15 cellular contexts compared by ENCODE assay signal in genomic region chr19:10500247-10500592, GRCh38. TPM values are rescaled to one million over a fixed set of nuclear protein-coding genes. Genes with fewer than 3 reads are reported as not detected.
DNase-seq lines count a peak whose midpoint lies in the region; ATAC-seq and TF ChIP-seq lines count a peak whose summit lies in the region.
"Had no signal": no experiment of that assay in that cellular context is flagged by ENCODE, and none has a peak within 500 bp of the region (broad histone marks: within the 10 kb centered on the region; RNA-seq: fewer than 3 reads in every experiment).

No MANE protein-coding gene starts in this region.

- H3K4me1 Mint-ChIP-seq in activated CD4-positive, alpha-beta T cell treated with anti-CD3 and anti-CD28 coated beads, Interleukin-2, amount 10 ng/mL, durations not matched to agents 24 days and 14 days = peaks cover 35% of the 10 kb centered on the region
- peaks cover 28% of the 10 kb centered on the region for H3K4me1 Mint-ChIP-seq in chondrocyte (ENCODE audit: low read depth)

- intact Hi-C loops in activated CD4-positive, alpha-beta T cell treated with anti-CD3 and anti-CD28 coated beads, Interleukin-2, amount 10 ng/mL, durations not matched to agents 24 days and 14 days (cut with micrococcal nuclease) = no loop called here
- intact Hi-C loops in left cardiac atrium (cut with DNase I) = loop anchor here in 1 of 2 donors (10.0 kb wide), 1 partner anchor 65 kb away; the partner anchor contains the start of genes CDKN2D and KRI1

- no peak overlapping the region for H2BK12ac ChIP-seq in trophoblast cell (ENCODE audit: low read length)

- H3K14ac ChIP-seq in trophoblast cell (ENCODE audit: low read length) = no peak overlapping the region

- peak overlapping the region; percentile 81 for H3K27ac Mint-ChIP-seq in activated CD4-positive, alpha-beta T cell treated with anti-CD3 and anti-CD28 coated beads, Interleukin-2, amount 10 ng/mL, durations not matched to agents 24 days and 14 days
- peak overlapping the region; percentile 8 for H3K27ac Mint-ChIP-seq in chondrocyte (ENCODE audit: unreplicated experiment)

- H2BK5ac ChIP-seq in trophoblast cell (ENCODE audit: low read depth, low read length, poor library complexity) = no peak overlapping the region

- no peak overlapping the region for H4K91ac ChIP-seq in trophoblast cell (ENCODE audit: low read depth, low read length)

- no peak overlapping the region for H2BK120ac ChIP-seq in trophoblast cell (ENCODE audit: insufficient read depth, low read length, poor library complexity)

- TF ChIP-seq POLR2A in NB4 (IDR thresholded peaks at IDR 0.05; ENCODE audit: extremely low read depth, insufficient read length) = no peak

- H3K27me3 ChIP-seq in trophoblast cell (ENCODE audit: insufficient read depth, low read length) = no peaks in the 10 kb centered on the region
- H3K27me3 ChIP-seq: body of pancreas, Peyer's patch had no signal

- H3K79me2 ChIP-seq in trophoblast cell (ENCODE audit: control insufficient read depth, insufficient read depth, low read length, poor library complexity) = peaks cover 17% of the 10 kb centered on the region

- H2AFZ ChIP-seq in trophoblast cell (ENCODE audit: insufficient read depth, low read length, poor library complexity) = no peak overlapping the region

- no peak overlapping the region for H3K4me2 ChIP-seq in trophoblast cell (ENCODE audit: low read length)

- no peak overlapping the region for H4K8ac ChIP-seq in trophoblast cell (ENCODE audit: low read depth, low read length)

- no peak for ATAC-seq in left cardiac atrium
- no peak for ATAC-seq in HG02623 (IDR thresholded peaks at IDR 0.05; ENCODE audit: unreplicated experiment)
- ATAC-seq: body of pancreas had no signal

- H3K79me1 ChIP-seq in trophoblast cell (ENCODE audit: low read length) = peaks cover 17% of the 10 kb centered on the region

- H3K4me3 Mint-ChIP-seq in activated CD4-positive, alpha-beta T cell treated with anti-CD3 and anti-CD28 coated beads, Interleukin-2, amount 10 ng/mL, durations not matched to agents 24 days and 14 days = peak overlapping the region; percentile 82
- H3K4me3 Mint-ChIP-seq in chondrocyte (ENCODE audit: unreplicated experiment) = no peak overlapping the region

- H3K27ac ChIP-seq in trophoblast cell (ENCODE audit: low read depth, low read length) = no peak overlapping the region

- no peak overlapping the region for H3K9ac ChIP-seq in trophoblast cell (ENCODE audit: low read length)

- peak overlapping the region; percentile 55 for H4K12ac ChIP-seq in trophoblast cell (ENCODE audit: low read depth, low read length)

- peak overlapping the region; percentile 29 for H3K18ac ChIP-seq in trophoblast cell (ENCODE audit: low read length)

- TF ChIP-seq CTCF in NB4 (IDR thresholded peaks at IDR 0.05; ENCODE audit: low read depth, low read length) = no peak
- no peak for TF ChIP-seq CTCF in chondrocyte (IDR thresholded peaks at IDR 0.05)

- peaks cover 8 to 10% of the 10 kb centered on the region in 2 experiments for H3K4me1 ChIP-seq in trophoblast cell (ENCODE audit: control insufficient read depth in 1 of 2, insufficient read depth in 2 of 2, low read length in 2 of 2)

- H2AK5ac ChIP-seq in trophoblast cell (ENCODE audit: low read length) = no peak overlapping the region

- H3K36me3 ChIP-seq in trophoblast cell (ENCODE audit: control insufficient read depth in 1 of 2, insufficient read depth in 2 of 2, low read length in 2 of 2) = peaks cover 21 to 26% of the 10 kb centered on the region in 2 experiments

- H3K36me3 Mint-ChIP-seq in activated CD4-positive, alpha-beta T cell treated with anti-CD3 and anti-CD28 coated beads, Interleukin-2, amount 10 ng/mL, durations not matched to agents 24 days and 14 days (ENCODE audit: low read depth) = peaks cover 35% of the 10 kb centered on the region
- peaks cover 12% of the 10 kb centered on the region for H3K36me3 Mint-ChIP-seq in chondrocyte (ENCODE audit: low read depth)

- H3K9me3 Mint-ChIP-seq in activated CD4-positive, alpha-beta T cell treated with anti-CD3 and anti-CD28 coated beads, Interleukin-2, amount 10 ng/mL, durations not matched to agents 24 days and 14 days = no peaks in the 10 kb centered on the region
- H3K9me3 Mint-ChIP-seq in chondrocyte (ENCODE audit: low read depth) = no peaks in the 10 kb centered on the region

- H3K27me3 Mint-ChIP-seq in activated CD4-positive, alpha-beta T cell treated with anti-CD3 and anti-CD28 coated beads, Interleukin-2, amount 10 ng/mL, durations not matched to agents 24 days and 14 days = no peaks in the 10 kb centered on the region
- H3K27me3 Mint-ChIP-seq in chondrocyte (ENCODE audit: low read depth) = no peaks in the 10 kb centered on the region

- H3K4ac ChIP-seq in trophoblast cell (ENCODE audit: low read depth, low read length) = peak overlapping the region; percentile 70

- H3K4me3 ChIP-seq in NB4 (ENCODE audit: low read depth, low read length) (peak overlapping the region; percentile 0), trophoblast cell (ENCODE audit: low read depth, low read length) (no peak overlapping the region)
- H3K4me3 ChIP-seq: body of pancreas, Peyer's patch had no signal

- no peak overlapping the region for H3K23ac ChIP-seq in trophoblast cell (ENCODE audit: low read length)

- no peak for DNase-seq in activated CD4-positive, alpha-beta T cell treated with anti-CD3 and anti-CD28 coated beads, Interleukin-2, amount 10 ng/mL, durations not matched to agents 24 days and 14 days
- no peak for DNase-seq in activated CD4-positive, alpha-beta T cell treated with anti-CD3 and anti-CD28 coated beads for 4 hours
- DNase-seq in NB4 (ENCODE audit: low read depth) (no peak), chondrocyte (ENCODE audit: low spot score) (no peak), trophoblast cell (no peak), left cardiac atrium (no peak), C1 segment of cervical spinal cord (lab: John Stamatoyannopoulos, UW) (no peak)
- DNase-seq: body of pancreas, DMS53, GOT3, head of caudate nucleus, NCI-H226, occipital lobe, Peyer's patch had no signal

- H3K9me3 ChIP-seq in trophoblast cell (ENCODE audit: insufficient read depth, low read depth, low read length) = peaks cover 3% of the 10 kb centered on the region
- H3K9me3 ChIP-seq: body of pancreas, Peyer's patch had no signal

- WGBS in trophoblast cell (ENCODE audit: extremely low coverage, insufficient coverage, insufficient read length) = no CpG with 5 or more reads among the region's 2 CpGs

RNA-seq across cellular contexts. Expression of gene KEAP1, which starts 2.9 kb away (rescaled TPM):
- total RNA-seq in activated CD4-positive, alpha-beta T cell treated with anti-CD3 and anti-CD28 coated beads, Interleukin-2, amount 10 ng/mL, durations not matched to agents 24 days and 14 days = 81.0 and 82.1 TPM in 2 replicates
- total RNA-seq in chondrocyte = 69.3 to 79.9 TPM (median 70.9 TPM) in 3 replicates
- polyA plus RNA-seq in trophoblast cell (2013) = 29.2 and 29.6 TPM in 2 replicates
- 10 to 100 TPM; 53.5 to 55.1 TPM for total RNA-seq in left cardiac atrium

RNA-seq across cellular contexts. Expression of gene S1PR5, which starts 17.0 kb away (rescaled TPM):
- not detected in 2 replicates for total RNA-seq in activated CD4-positive, alpha-beta T cell treated with anti-CD3 and anti-CD28 coated beads, Interleukin-2, amount 10 ng/mL, durations not matched to agents 24 days and 14 days
- total RNA-seq in chondrocyte = 3.7 to 6.7 TPM (median 6.4 TPM) in 3 replicates
- polyA plus RNA-seq in trophoblast cell (2013) = 1.2 and 1.3 TPM in 2 replicates
- under 1 TPM; 0.21 to 0.29 TPM for total RNA-seq in left cardiac atrium
- total RNA-seq: Peyer's patch had no signal

RNA-seq across cellular contexts. Expression of gene ATG4D, which starts 43.5 kb away (rescaled TPM):
- 36.7 and 40.8 TPM in 2 replicates for total RNA-seq in activated CD4-positive, alpha-beta T cell treated with anti-CD3 and anti-CD28 coated beads, Interleukin-2, amount 10 ng/mL, durations not matched to agents 24 days and 14 days
- 14.8 to 23.2 TPM (median 21.7 TPM) in 3 replicates for total RNA-seq in chondrocyte
- 14.1 and 14.7 TPM in 2 replicates for polyA plus RNA-seq in trophoblast cell (2013)
- 10 to 100 TPM; 41.6 to 50.2 TPM for total RNA-seq in left cardiac atrium
